In the genomic region with DNA sequence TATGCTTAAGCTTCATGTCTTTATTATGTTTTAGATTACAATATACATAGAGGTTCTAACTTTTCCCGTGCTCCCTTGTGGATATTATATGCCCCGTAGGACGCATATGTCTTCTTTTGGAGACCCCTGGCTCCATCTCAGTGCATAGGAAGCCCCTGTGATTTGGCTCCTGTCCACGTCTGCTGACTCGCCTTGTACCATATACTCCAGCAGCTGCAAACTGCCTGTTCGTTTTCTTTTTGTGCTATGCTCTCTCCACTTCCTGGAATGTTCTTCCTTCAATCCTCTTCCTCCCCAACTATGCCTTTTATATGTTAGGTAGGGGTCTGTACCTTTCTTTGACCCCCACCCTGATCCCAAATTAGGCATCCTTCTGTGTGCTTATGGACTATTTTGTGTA, we compare ENCODE assay signal across 21 cellular contexts.
"Had no signal": no experiment of that assay in that cellular context is flagged by ENCODE, and none has a peak within 500 bp of the region (broad histone marks: within the 10 kb centered on the region; RNA-seq: fewer than 3 reads in every experiment).

No MANE protein-coding gene starts in this region.

- H3K4me1 Mint-ChIP-seq: activated CD4-positive, alpha-beta T cell treated with anti-CD3 and anti-CD28 coated beads, Interleukin-2, amount 10 ng/mL, durations not matched to agents 7 days and 5 days; stimulated activated effector memory CD8-positive, alpha-beta T cell treated with anti-CD3 and anti-CD28 coated beads, Interleukin-12 subunit alpha, Interleukin-12 subunit beta, amount 100 ng/mL, for 72 hours had no signal

- H3K4me3 ChIP-seq: ascending aorta, heart right ventricle, left lung, pancreas, right lobe of liver, smooth muscle cell, testis had no signal

- DNase-seq: activated CD4-positive, alpha-beta T cell treated with anti-CD3 and anti-CD28 coated beads, Interleukin-2, amount 10 ng/mL, durations not matched to agents 7 days and 5 days; activated CD8-positive, alpha-beta memory T cell treated with anti-CD3 and anti-CD28 coated beads, Interleukin-2, amount 50 U/mL, for 4 hours; activated effector memory CD4-positive, alpha-beta T cell treated with Interleukin-2 at 50 U/mL for 16 hours; activated naive CD4-positive, alpha-beta T cell treated with anti-CD3 and anti-CD28 coated beads, Interleukin-2, amount 50 U/mL, for 16 hours; activated T-cell treated with anti-CD3 and anti-CD28 coated beads, Interleukin-2, amount 50 U/mL, for 48 hours; heart right ventricle; left lung; mammary epithelial cell; naive thymus-derived CD4-positive, alpha-beta T cell; pancreas; right lobe of liver; stimulated activated CD4-positive, alpha-beta T cell treated with anti-CD3 and anti-CD28 coated beads, Interleukin-4, amount 100 ng/mL, for 24 hours; T-helper 1 cell; T-helper 9 cell; testis had no signal

- H3K27ac ChIP-seq: ascending aorta, heart right ventricle, left lung, neutrophil, pancreas, right lobe of liver, testis had no signal

- H3K4me1 ChIP-seq: ascending aorta, left lung, pancreas, right lobe of liver, testis had no signal

- H3K27me3 ChIP-seq: ascending aorta, heart right ventricle, left lung, neutrophil, pancreas, right lobe of liver, testis had no signal

- H3K4me3 Mint-ChIP-seq: activated CD4-positive, alpha-beta T cell treated with anti-CD3 and anti-CD28 coated beads, Interleukin-2, amount 10 ng/mL, durations not matched to agents 7 days and 5 days; naive thymus-derived CD4-positive, alpha-beta T cell; stimulated activated effector memory CD8-positive, alpha-beta T cell treated with anti-CD3 and anti-CD28 coated beads, Interleukin-12 subunit alpha, Interleukin-12 subunit beta, amount 100 ng/mL, for 72 hours; type B pancreatic cell had no signal

- H3K27ac Mint-ChIP-seq: activated CD4-positive, alpha-beta T cell treated with anti-CD3 and anti-CD28 coated beads, Interleukin-2, amount 10 ng/mL, durations not matched to agents 7 days and 5 days; naive thymus-derived CD4-positive, alpha-beta T cell; stimulated activated effector memory CD8-positive, alpha-beta T cell treated with anti-CD3 and anti-CD28 coated beads, Interleukin-12 subunit alpha, Interleukin-12 subunit beta, amount 100 ng/mL, for 72 hours; type B pancreatic cell had no signal

- H3K36me3 ChIP-seq: pancreas, right lobe of liver had no signal

- ATAC-seq: esophagus mucosa; heart right ventricle; left lung; naive thymus-derived CD4-positive, alpha-beta T cell; pancreas; right lobe of liver; stimulated activated effector memory CD8-positive, alpha-beta T cell treated with anti-CD3 and anti-CD28 coated beads, Interleukin-12 subunit alpha, Interleukin-12 subunit beta, amount 100 ng/mL, for 72 hours had no signal

- H3K27me3 Mint-ChIP-seq: activated CD4-positive, alpha-beta T cell treated with anti-CD3 and anti-CD28 coated beads, Interleukin-2, amount 10 ng/mL, durations not matched to agents 7 days and 5 days; naive thymus-derived CD4-positive, alpha-beta T cell; type B pancreatic cell had no signal

- H3K9me3 Mint-ChIP-seq: activated CD4-positive, alpha-beta T cell treated with anti-CD3 and anti-CD28 coated beads, Interleukin-2, amount 10 ng/mL, durations not matched to agents 7 days and 5 days; stimulated activated effector memory CD8-positive, alpha-beta T cell treated with anti-CD3 and anti-CD28 coated beads, Interleukin-12 subunit alpha, Interleukin-12 subunit beta, amount 100 ng/mL, for 72 hours; type B pancreatic cell had no signal

- H3K9me3 ChIP-seq: ascending aorta, heart right ventricle, left lung, neutrophil, pancreas, right lobe of liver, testis had no signal
